Comparison of ENCODE assay signal across 1 cellular context in the genomic region with DNA sequence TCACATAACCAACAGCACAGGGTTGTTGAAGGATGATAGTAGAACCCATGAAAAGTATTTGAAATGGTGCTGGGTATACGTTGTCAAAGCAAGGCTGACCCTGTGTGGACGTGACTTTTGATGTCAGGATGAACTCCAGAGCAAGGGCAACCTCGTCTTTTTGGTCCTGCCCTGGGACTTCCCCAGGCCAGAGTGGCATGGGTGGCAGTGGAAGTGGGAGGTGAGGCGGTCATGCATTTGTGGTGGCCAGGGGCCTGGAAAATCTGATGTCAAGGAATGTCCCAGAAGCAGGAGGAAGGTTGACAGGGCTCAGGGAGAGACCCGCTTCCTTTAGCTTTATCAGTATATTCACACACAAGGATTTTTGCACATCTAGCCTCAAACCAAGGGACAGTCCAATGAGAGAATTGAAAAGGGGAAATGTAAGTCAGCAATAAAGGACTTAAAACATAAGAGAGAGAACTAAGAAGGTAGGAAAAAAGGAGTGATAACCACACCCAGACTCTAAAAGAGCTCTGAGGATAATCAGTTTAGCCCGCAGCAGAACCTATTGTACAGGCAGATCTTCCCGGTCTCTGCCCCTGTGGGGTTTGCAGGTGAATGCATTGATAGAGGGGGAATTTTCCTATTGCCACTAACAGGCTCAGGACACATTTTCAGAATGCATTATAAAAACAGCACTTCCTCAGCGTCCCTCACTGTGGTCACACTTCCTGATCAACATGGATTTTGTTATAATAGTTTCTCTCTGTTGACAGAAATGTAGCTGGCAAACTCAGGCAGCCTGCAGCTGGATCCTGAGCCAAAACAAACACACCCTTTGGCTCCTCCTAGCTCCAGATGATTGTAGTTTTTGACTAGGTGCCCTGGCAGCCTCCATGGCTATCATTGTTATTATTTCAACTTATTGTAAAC.
TF ChIP-seq lines count a peak whose summit lies in the region.

No MANE protein-coding gene starts in this region.

TF ChIP-seq in GM23338, 12 proteins besides CTCF, POLR2A, EP300 and RAD21 (continued from another document):
- TF ChIP-seq, protein P1, sequence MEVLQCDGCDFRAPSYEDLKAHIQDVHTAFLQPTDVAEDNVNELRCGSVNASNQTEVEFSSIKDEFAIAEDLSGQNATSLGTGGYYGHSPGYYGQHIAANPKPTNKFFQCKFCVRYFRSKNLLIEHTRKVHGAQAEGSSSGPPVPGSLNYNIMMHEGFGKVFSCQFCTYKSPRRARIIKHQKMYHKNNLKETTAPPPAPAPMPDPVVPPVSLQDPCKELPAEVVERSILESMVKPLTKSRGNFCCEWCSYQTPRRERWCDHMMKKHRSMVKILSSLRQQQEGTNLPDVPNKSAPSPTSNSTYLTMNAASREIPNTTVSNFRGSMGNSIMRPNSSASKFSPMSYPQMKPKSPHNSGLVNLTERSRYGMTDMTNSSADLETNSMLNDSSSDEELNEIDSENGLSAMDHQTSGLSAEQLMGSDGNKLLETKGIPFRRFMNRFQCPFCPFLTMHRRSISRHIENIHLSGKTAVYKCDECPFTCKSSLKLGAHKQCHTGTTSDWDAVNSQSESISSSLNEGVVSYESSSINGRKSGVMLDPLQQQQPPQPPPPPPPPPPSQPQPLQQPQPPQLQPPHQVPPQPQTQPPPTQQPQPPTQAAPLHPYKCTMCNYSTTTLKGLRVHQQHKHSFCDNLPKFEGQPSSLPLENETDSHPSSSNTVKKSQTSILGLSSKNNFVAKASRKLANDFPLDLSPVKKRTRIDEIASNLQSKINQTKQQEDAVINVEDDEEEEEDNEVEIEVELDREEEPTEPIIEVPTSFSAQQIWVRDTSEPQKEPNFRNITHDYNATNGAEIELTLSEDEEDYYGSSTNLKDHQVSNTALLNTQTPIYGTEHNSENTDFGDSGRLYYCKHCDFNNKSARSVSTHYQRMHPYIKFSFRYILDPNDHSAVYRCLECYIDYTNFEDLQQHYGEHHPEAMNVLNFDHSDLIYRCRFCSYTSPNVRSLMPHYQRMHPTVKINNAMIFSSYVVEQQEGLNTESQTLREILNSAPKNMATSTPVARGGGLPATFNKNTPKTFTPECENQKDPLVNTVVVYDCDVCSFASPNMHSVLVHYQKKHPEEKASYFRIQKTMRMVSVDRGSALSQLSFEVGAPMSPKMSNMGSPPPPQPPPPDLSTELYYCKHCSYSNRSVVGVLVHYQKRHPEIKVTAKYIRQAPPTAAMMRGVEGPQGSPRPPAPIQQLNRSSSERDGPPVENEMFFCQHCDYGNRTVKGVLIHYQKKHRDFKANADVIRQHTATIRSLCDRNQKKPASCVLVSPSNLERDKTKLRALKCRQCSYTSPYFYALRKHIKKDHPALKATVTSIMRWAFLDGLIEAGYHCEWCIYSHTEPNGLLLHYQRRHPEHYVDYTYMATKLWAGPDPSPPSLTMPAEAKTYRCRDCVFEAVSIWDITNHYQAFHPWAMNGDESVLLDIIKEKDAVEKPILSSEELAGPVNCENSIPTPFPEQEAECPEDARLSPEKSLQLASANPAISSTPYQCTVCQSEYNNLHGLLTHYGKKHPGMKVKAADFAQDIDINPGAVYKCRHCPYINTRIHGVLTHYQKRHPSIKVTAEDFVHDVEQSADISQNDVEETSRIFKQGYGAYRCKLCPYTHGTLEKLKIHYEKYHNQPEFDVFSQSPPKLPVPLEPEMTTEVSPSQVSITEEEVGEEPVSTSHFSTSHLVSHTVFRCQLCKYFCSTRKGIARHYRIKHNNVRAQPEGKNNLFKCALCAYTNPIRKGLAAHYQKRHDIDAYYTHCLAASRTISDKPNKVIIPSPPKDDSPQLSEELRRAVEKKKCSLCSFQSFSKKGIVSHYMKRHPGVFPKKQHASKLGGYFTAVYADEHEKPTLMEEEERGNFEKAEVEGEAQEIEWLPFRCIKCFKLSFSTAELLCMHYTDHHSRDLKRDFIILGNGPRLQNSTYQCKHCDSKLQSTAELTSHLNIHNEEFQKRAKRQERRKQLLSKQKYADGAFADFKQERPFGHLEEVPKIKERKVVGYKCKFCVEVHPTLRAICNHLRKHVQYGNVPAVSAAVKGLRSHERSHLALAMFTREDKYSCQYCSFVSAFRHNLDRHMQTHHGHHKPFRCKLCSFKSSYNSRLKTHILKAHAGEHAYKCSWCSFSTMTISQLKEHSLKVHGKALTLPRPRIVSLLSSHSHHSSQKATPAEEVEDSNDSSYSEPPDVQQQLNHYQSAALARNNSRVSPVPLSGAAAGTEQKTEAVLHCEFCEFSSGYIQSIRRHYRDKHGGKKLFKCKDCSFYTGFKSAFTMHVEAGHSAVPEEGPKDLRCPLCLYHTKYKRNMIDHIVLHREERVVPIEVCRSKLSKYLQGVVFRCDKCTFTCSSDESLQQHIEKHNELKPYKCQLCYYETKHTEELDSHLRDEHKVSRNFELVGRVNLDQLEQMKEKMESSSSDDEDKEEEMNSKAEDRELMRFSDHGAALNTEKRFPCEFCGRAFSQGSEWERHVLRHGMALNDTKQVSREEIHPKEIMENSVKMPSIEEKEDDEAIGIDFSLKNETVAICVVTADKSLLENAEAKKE (CRISPR knock-in tag; IDR thresholded peaks at IDR 0.05): no peak
TF ChIP-seq in GM23338: peak in this region for 0.
